8 cellular contexts compared by ENCODE assay signal in genomic region chr2:64768426-64769033, GRCh38.
DNase-seq lines count a peak whose midpoint lies in the region; ATAC-seq and TF ChIP-seq lines count a peak whose summit lies in the region.

No MANE protein-coding gene starts in this region.

- peaks cover 21 to 22% (median 21%) of the 10 kb centered on the region in 3 donors for H3K4me1 Mint-ChIP-seq in T-cell

- POLR2A ChIA-PET in T-cell (lab: Charles Lee) = interaction anchor here in 1 of 2 donors (1.2 kb wide), 1 partner anchor 114 kb away, joined by 6 read pairs; no protein-coding TSS in a partner anchor

- H3K36me3 Mint-ChIP-seq in T-cell = no peaks in the 10 kb centered on the region

- CTCF ChIA-PET in T-cell (lab: Charles Lee) = interaction anchor here (0.6 to 1.7 kb wide), 6 partner anchors 16 to 152 kb away, joined by 3 to 18 read pairs (median 4); no protein-coding TSS in a partner anchor

- H3K4me3 Mint-ChIP-seq in T-cell = peak overlapping the region; percentile 89 to 96 (median 94)

- no peak for TF ChIP-seq CTCF in foreskin fibroblast (IDR thresholded peaks at IDR 0.05; ENCODE audit: low read depth, low read length)

- DNase-seq in NCI-H2171 treated with DMSO at 0.1 percent for 48 hours (lab: John Stamatoyannopoulos, UW) (peak; percentile 29), NCI-H2171 (lab: John Stamatoyannopoulos, UW) (no peak), T-cell (no peak), foreskin fibroblast (no peak), skeletal muscle cell (ENCODE audit: low read depth) (no peak), SHP77 (lab: John Stamatoyannopoulos, UW) (no peak)
- DNase-seq in stimulated activated CD4-positive, alpha-beta T cell treated with anti-CD3 and anti-CD28 coated beads, Interleukin-4, amount 100 ng/mL, for 1 hour = no peak

- H3K9me3 Mint-ChIP-seq in T-cell = no peaks in the 10 kb centered on the region

- H3K4me3 ChIP-seq in foreskin fibroblast (ENCODE audit: low read depth in 1 of 2, low read length in 2 of 2) = peak overlapping the region; percentile 62 to 63
- peak overlapping the region; percentile 58 for H3K4me3 ChIP-seq in skeletal muscle cell (ENCODE audit: low read depth, low read length)

- H3K27me3 Mint-ChIP-seq in T-cell = no peaks in the 10 kb centered on the region

- ATAC-seq in T-cell (replicated peaks in 1 of 4) (no peak), GM21723 (IDR thresholded peaks at IDR 0.05; ENCODE audit: unreplicated experiment) (no peak)

- H3K27ac Mint-ChIP-seq in T-cell = peak overlapping the region; percentile 59 to 80
